8 cellular contexts compared by ENCODE assay signal in genomic region chr5:126595486-126596083, GRCh38. TPM values are rescaled to one million over a fixed set of nuclear protein-coding genes. Genes with fewer than 3 reads are reported as not detected.
A peak's percentile ranks its signal among the peaks of the same experiment; 100 is the strongest.
DNase-seq lines count a peak whose midpoint lies in the region; ATAC-seq and TF ChIP-seq lines count a peak whose summit lies in the region.

No MANE protein-coding gene starts in this region.

- ATAC-seq in GM19023 (IDR thresholded peaks at IDR 0.05; ENCODE audit: unreplicated experiment) (peak; percentile 15), HG03139 (IDR thresholded peaks at IDR 0.05; ENCODE audit: unreplicated experiment) (peak; percentile 14), HG02981 (IDR thresholded peaks at IDR 0.05; ENCODE audit: unreplicated experiment) (no peak)

- H3K27ac ChIP-seq in duodenal mucosa (ENCODE audit: low read depth, low read length) (no peak overlapping the region), osteoblast (ENCODE audit: low read depth, low read length) (no peak overlapping the region)

- H3K27me3 ChIP-seq in duodenal mucosa (ENCODE audit: control insufficient read depth in 1 of 2, insufficient read depth in 2 of 2, low read length in 2 of 2), result no peaks in the 10 kb centered on the region
- H3K27me3 ChIP-seq in osteoblast (ENCODE audit: insufficient read depth, low read length), result no peaks in the 10 kb centered on the region

- H3K4me3 ChIP-seq in duodenal mucosa (ENCODE audit: low read depth in 1 of 2, low read length in 2 of 2), result peak overlapping the region; percentile 80 to 82
- H3K4me3 ChIP-seq in osteoblast (ENCODE audit: insufficient read depth, low read length), result peak overlapping the region; percentile 89

- H4K20me1 ChIP-seq in osteoblast (ENCODE audit: insufficient read depth, low read length), result no peaks in the 10 kb centered on the region

- peaks cover 14% of the 10 kb centered on the region for H3K79me2 ChIP-seq in osteoblast (ENCODE audit: insufficient read depth, low read length)

- peak; percentile 1 for TF ChIP-seq CTCF in osteoblast (IDR thresholded peaks at IDR 0.05; ENCODE audit: extremely low read depth, low read depth, low read length)

- H2AFZ ChIP-seq in osteoblast (ENCODE audit: low read length), result peak overlapping the region; percentile 88

- H3K9ac ChIP-seq in duodenal mucosa (ENCODE audit: low read depth in 1 of 2, low read length in 2 of 2), result peak overlapping the region in 1 of 2 donors; percentile 0

- peak overlapping the region; percentile 98 for H3K4me2 ChIP-seq in osteoblast (ENCODE audit: insufficient read depth, low read length)

- peaks cover 7 to 11% of the 10 kb centered on the region in 2 donors for H3K4me1 ChIP-seq in duodenal mucosa (ENCODE audit: control insufficient read depth in 1 of 2, insufficient read depth in 2 of 2, low read length in 2 of 2)
- H3K4me1 ChIP-seq in osteoblast (ENCODE audit: insufficient read depth, low read length), result peaks cover 22% of the 10 kb centered on the region

- H3K36me3 ChIP-seq in duodenal mucosa (ENCODE audit: control insufficient read depth in 1 of 2, insufficient read depth in 2 of 2, low read length in 2 of 2) (peaks cover 0 to 4% of the 10 kb centered on the region in 2 donors), osteoblast (ENCODE audit: insufficient read depth, low read length) (peaks cover 7% of the 10 kb centered on the region)

- no peak for DNase-seq in osteoblast (ENCODE audit: insufficient read length, low spot score, missing footprints)
- no peak for DNase-seq in LoVo (ENCODE audit: low spot score)
- DNase-seq in mucosa of gallbladder (ENCODE audit: low spot score), result no peak
- no peak for DNase-seq in NCI-H2196 (lab: John Stamatoyannopoulos, UW; ENCODE audit: unreplicated experiment)

- H3K9me3 ChIP-seq in duodenal mucosa (ENCODE audit: control insufficient read depth in 1 of 2, low read length in 2 of 2) (no peaks in the 10 kb centered on the region), osteoblast (ENCODE audit: low read depth, low read length) (no peaks in the 10 kb centered on the region)

RNA-seq across cellular contexts. Expression of gene ALDH7A1, which starts 0.6 kb away (rescaled TPM):
- 39.1 and 50.4 TPM in 2 replicates for total RNA-seq in osteoblast
- total RNA-seq in mucosa of gallbladder, result 42.6 TPM

RNA-seq across cellular contexts. Expression of gene PHAX, which starts 5.2 kb away (rescaled TPM):
- 55.4 and 61.9 TPM in 2 replicates for total RNA-seq in osteoblast
- 30.2 TPM for total RNA-seq in mucosa of gallbladder
